Comparison of ENCODE assay signal across 1 cellular context in the genomic region with DNA sequence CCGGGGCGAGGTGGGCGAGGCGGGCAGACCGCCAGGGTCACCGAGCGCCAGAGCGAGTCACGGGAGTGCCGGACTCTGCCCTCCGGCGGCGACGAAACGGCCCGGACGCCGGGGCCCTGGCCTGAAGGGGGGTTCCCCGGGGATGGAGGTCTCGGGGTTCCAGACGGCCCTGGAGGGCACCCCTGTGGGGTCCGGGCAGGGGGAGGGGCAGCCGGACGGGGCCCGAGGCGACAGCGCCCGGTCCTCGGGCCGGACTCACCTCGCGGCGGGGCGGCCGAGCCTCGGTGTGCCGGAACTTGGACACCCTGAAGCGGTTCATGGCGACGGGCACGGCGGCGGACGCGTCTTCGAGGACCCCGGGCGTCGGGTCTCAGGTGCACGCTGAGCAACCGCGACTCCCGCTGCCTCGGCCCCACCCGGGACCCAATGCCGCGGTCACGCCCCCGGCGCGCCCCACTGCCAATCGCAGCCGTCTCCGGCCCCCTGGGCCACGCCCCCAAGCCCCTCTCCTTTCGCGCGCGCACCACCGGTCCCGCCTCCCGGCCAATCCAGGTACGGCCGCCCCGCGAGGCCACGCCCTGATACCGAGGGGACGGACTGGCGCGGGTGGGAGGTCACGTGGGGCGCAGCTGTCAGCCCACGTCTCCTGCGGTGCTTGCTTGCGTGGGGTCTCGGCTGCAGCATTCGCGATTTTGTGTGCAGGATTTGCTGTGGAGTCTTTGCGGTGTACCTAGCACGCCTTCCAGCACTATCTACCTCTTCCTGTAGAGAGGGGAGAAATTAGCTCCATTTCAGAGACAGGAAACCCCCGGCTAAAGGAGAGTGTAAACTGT.
TF ChIP-seq lines count a peak whose summit lies in the region.

A gene (minus strand): TSS at position 397 of the 833 bp plus-strand sequence. CDS start 78 bp downstream, at position 319.

TF ChIP-seq in HepG2, 621 proteins besides CTCF, POLR2A, EP300 and RAD21 (continued from another document and continues in another):
- TF ChIP-seq ZNF564 (CRISPR knock-in tag; IDR thresholded peaks at IDR 0.05) (no peak), ZNF629 (CRISPR knock-in tag; conservative IDR thresholded peaks at IDR 0.05) (0 out of 2 replicates have a peak, but pooled peaks have one; percentile 12), ZNF883 (CRISPR knock-in tag; IDR thresholded peaks at IDR 0.05; ENCODE audit: not compliant biosample characterization) (peak; percentile 3), PPARG (CRISPR knock-in tag; conservative IDR thresholded peaks at IDR 0.05) (no peak), ZNF83 (CRISPR knock-in tag; IDR thresholded peaks at IDR 0.05; ENCODE audit: borderline replicate concordance) (no peak), MTF2 (CRISPR knock-in tag; IDR thresholded peaks at IDR 0.05; ENCODE audit: borderline replicate concordance) (no peak), FOXM1 (CRISPR knock-in tag; IDR thresholded peaks at IDR 0.05) (no peak), ZBTB8A (CRISPR knock-in tag; IDR thresholded peaks at IDR 0.05; ENCODE audit: borderline replicate concordance, low read depth) (no peak), MXD4 (CRISPR knock-in tag; IDR thresholded peaks at IDR 0.05) (peak; percentile 72), ZBTB7A (CRISPR knock-in tag; IDR thresholded peaks at IDR 0.05) (no peak), SP1 (IDR thresholded peaks at IDR 0.05) (no peak), SP1 (CRISPR knock-in tag; IDR thresholded peaks at IDR 0.05) (peak; percentile 97), THYN1 (CRISPR knock-in tag; IDR thresholded peaks at IDR 0.05; ENCODE audit: borderline replicate concordance, low read depth) (0 out of 2 replicates have a peak, but pooled peaks have one; percentile 52), NFE2L1 (CRISPR knock-in tag; IDR thresholded peaks at IDR 0.05; ENCODE audit: borderline replicate concordance) (no peak), ZSCAN31 (CRISPR knock-in tag; IDR thresholded peaks at IDR 0.05; ENCODE audit: low read depth) (no peak), ZNF790 (CRISPR knock-in tag; IDR thresholded peaks at IDR 0.05; ENCODE audit: borderline replicate concordance) (0 out of 2 replicates have a peak, but pooled peaks have one; percentile 47), ZZZ3 (CRISPR knock-in tag; IDR thresholded peaks at IDR 0.05; ENCODE audit: borderline replicate concordance) (no peak), GATAD1 (CRISPR knock-in tag; IDR thresholded peaks at IDR 0.05) (peak; percentile 55; the same call in 1 of the 2 replicates), ZNF367 (CRISPR knock-in tag; IDR thresholded peaks at IDR 0.05; ENCODE audit: borderline replicate concordance) (no peak), DPF2 (CRISPR knock-in tag; IDR thresholded peaks at IDR 0.05; ENCODE audit: borderline replicate concordance, low read depth) (no peak), MAFK (conservative IDR thresholded peaks at IDR 0.05 in 1 of 2, IDR thresholded peaks at IDR 0.05 in 1 of 2; ENCODE audit: low read length in 2 of 2) (no peak), MED1 (CRISPR knock-in tag; IDR thresholded peaks at IDR 0.05) (0 out of 2 replicates have a peak, but pooled peaks have one; percentile 28), ZNF547 (CRISPR knock-in tag; IDR thresholded peaks at IDR 0.05) (0 out of 2 replicates have a peak, but pooled peaks have one; percentile 8), NFKBIZ (CRISPR knock-in tag; IDR thresholded peaks at IDR 0.05) (no peak), ELF4 (CRISPR knock-in tag; IDR thresholded peaks at IDR 0.05; ENCODE audit: borderline replicate concordance) (no peak), ZNF232 (CRISPR knock-in tag; IDR thresholded peaks at IDR 0.05; ENCODE audit: borderline replicate concordance) (no peak)
- TF ChIP-seq, protein P1, sequence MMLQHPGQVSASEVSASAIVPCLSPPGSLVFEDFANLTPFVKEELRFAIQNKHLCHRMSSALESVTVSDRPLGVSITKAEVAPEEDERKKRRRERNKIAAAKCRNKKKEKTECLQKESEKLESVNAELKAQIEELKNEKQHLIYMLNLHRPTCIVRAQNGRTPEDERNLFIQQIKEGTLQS (CRISPR knock-in tag; IDR thresholded peaks at IDR 0.05): no peak
- TF ChIP-seq, protein P2, sequence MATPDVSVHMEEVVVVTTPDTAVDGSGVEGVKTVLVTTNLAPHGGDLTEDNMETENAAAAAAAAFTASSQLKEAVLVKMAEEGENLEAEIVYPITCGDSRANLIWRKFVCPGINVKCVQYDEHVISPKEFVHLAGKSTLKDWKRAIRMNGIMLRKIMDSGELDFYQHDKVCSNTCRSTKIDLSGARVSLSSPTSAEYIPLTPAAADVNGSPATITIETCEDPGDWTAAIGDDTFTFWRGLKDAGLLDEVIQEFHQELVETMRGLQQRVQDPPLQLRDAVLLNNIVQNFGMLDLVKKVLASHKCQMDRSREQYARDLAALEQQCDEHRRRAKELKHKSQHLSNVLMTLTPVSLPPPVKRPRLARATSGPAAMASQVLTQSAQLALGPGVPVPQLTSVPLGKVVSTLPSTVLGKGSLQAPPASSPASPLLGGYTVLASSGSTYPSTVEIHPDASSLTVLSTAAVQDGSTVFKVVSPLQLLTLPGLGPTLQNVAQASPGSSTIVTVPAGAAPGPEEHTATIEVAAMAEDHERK (CRISPR knock-in tag; IDR thresholded peaks at IDR 0.05; ENCODE audit: low read depth): no peak
- TF ChIP-seq, protein P3, sequence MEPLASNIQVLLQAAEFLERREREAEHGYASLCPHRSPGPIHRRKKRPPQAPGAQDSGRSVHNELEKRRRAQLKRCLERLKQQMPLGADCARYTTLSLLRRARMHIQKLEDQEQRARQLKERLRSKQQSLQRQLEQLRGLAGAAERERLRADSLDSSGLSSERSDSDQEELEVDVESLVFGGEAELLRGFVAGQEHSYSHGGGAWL (CRISPR knock-in tag; IDR thresholded peaks at IDR 0.05): no peak
- TF ChIP-seq, protein P4, sequence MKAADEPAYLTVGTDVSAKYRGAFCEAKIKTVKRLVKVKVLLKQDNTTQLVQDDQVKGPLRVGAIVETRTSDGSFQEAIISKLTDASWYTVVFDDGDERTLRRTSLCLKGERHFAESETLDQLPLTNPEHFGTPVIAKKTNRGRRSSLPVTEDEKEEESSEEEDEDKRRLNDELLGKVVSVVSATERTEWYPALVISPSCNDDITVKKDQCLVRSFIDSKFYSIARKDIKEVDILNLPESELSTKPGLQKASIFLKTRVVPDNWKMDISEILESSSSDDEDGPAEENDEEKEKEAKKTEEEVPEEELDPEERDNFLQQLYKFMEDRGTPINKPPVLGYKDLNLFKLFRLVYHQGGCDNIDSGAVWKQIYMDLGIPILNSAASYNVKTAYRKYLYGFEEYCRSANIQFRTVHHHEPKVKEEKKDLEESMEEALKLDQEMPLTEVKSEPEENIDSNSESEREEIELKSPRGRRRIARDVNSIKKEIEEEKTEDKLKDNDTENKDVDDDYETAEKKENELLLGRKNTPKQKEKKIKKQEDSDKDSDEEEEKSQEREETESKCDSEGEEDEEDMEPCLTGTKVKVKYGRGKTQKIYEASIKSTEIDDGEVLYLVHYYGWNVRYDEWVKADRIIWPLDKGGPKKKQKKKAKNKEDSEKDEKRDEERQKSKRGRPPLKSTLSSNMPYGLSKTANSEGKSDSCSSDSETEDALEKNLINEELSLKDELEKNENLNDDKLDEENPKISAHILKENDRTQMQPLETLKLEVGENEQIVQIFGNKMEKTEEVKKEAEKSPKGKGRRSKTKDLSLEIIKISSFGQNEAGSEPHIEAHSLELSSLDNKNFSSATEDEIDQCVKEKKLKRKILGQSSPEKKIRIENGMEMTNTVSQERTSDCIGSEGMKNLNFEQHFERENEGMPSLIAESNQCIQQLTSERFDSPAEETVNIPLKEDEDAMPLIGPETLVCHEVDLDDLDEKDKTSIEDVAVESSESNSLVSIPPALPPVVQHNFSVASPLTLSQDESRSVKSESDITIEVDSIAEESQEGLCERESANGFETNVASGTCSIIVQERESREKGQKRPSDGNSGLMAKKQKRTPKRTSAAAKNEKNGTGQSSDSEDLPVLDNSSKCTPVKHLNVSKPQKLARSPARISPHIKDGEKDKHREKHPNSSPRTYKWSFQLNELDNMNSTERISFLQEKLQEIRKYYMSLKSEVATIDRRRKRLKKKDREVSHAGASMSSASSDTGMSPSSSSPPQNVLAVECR (CRISPR knock-in tag; IDR thresholded peaks at IDR 0.05; ENCODE audit: borderline replicate concordance): peak; percentile 78
- TF ChIP-seq, protein P5, sequence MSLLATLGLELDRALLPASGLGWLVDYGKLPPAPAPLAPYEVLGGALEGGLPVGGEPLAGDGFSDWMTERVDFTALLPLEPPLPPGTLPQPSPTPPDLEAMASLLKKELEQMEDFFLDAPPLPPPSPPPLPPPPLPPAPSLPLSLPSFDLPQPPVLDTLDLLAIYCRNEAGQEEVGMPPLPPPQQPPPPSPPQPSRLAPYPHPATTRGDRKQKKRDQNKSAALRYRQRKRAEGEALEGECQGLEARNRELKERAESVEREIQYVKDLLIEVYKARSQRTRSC (CRISPR knock-in tag; IDR thresholded peaks at IDR 0.05; ENCODE audit: low read depth): no peak
- TF ChIP-seq, protein P6, sequence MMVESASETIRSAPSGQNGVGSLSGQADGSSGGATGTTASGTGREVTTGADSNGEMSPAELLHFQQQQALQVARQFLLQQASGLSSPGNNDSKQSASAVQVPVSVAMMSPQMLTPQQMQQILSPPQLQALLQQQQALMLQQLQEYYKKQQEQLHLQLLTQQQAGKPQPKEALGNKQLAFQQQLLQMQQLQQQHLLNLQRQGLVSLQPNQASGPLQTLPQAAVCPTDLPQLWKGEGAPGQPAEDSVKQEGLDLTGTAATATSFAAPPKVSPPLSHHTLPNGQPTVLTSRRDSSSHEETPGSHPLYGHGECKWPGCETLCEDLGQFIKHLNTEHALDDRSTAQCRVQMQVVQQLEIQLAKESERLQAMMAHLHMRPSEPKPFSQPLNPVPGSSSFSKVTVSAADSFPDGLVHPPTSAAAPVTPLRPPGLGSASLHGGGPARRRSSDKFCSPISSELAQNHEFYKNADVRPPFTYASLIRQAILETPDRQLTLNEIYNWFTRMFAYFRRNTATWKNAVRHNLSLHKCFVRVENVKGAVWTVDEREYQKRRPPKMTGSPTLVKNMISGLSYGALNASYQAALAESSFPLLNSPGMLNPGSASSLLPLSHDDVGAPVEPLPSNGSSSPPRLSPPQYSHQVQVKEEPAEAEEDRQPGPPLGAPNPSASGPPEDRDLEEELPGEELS (CRISPR knock-in tag; IDR thresholded peaks at IDR 0.05): no peak
- TF ChIP-seq, protein P7, sequence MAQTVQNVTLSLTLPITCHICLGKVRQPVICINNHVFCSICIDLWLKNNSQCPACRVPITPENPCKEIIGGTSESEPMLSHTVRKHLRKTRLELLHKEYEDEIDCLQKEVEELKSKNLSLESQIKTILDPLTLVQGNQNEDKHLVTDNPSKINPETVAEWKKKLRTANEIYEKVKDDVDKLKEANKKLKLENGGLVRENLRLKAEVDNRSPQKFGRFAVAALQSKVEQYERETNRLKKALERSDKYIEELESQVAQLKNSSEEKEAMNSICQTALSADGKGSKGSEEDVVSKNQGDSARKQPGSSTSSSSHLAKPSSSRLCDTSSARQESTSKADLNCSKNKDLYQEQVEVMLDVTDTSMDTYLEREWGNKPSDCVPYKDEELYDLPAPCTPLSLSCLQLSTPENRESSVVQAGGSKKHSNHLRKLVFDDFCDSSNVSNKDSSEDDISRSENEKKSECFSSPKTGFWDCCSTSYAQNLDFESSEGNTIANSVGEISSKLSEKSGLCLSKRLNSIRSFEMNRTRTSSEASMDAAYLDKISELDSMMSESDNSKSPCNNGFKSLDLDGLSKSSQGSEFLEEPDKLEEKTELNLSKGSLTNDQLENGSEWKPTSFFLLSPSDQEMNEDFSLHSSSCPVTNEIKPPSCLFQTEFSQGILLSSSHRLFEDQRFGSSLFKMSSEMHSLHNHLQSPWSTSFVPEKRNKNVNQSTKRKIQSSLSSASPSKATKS (CRISPR knock-in tag; IDR thresholded peaks at IDR 0.05): no peak
- TF ChIP-seq, protein P8, sequence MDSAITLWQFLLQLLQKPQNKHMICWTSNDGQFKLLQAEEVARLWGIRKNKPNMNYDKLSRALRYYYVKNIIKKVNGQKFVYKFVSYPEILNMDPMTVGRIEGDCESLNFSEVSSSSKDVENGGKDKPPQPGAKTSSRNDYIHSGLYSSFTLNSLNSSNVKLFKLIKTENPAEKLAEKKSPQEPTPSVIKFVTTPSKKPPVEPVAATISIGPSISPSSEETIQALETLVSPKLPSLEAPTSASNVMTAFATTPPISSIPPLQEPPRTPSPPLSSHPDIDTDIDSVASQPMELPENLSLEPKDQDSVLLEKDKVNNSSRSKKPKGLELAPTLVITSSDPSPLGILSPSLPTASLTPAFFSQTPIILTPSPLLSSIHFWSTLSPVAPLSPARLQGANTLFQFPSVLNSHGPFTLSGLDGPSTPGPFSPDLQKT (CRISPR knock-in tag; IDR thresholded peaks at IDR 0.05; ENCODE audit: borderline replicate concordance): no peak
- TF ChIP-seq, protein P9, sequence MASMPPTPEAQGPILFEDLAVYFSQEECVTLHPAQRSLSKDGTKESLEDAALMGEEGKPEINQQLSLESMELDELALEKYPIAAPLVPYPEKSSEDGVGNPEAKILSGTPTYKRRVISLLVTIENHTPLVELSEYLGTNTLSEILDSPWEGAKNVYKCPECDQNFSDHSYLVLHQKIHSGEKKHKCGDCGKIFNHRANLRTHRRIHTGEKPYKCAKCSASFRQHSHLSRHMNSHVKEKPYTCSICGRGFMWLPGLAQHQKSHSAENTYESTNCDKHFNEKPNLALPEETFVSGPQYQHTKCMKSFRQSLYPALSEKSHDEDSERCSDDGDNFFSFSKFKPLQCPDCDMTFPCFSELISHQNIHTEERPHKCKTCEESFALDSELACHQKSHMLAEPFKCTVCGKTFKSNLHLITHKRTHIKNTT (CRISPR knock-in tag; IDR thresholded peaks at IDR 0.05): no peak
- TF ChIP-seq, protein P10, sequence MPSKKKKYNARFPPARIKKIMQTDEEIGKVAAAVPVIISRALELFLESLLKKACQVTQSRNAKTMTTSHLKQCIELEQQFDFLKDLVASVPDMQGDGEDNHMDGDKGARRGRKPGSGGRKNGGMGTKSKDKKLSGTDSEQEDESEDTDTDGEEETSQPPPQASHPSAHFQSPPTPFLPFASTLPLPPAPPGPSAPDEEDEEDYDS (CRISPR knock-in tag; IDR thresholded peaks at IDR 0.05): peak; percentile 87
- TF ChIP-seq, protein P11, sequence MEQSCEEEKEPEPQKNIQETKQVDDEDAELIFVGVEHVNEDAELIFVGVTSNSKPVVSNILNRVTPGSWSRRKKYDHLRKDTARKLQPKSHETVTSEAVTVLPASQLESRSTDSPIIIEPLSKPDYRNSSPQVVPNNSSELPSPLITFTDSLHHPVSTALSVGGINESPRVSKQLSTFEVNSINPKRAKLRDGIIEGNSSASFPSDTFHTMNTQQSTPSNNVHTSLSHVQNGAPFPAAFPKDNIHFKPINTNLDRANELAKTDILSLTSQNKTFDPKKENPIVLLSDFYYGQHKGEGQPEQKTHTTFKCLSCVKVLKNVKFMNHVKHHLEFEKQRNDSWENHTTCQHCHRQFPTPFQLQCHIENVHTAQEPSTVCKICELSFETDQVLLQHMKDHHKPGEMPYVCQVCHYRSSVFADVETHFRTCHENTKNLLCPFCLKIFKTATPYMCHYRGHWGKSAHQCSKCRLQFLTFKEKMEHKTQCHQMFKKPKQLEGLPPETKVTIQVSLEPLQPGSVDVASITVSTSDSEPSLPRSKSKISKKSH (CRISPR knock-in tag; IDR thresholded peaks at IDR 0.05; ENCODE audit: borderline replicate concordance): no peak
- TF ChIP-seq, protein P12, sequence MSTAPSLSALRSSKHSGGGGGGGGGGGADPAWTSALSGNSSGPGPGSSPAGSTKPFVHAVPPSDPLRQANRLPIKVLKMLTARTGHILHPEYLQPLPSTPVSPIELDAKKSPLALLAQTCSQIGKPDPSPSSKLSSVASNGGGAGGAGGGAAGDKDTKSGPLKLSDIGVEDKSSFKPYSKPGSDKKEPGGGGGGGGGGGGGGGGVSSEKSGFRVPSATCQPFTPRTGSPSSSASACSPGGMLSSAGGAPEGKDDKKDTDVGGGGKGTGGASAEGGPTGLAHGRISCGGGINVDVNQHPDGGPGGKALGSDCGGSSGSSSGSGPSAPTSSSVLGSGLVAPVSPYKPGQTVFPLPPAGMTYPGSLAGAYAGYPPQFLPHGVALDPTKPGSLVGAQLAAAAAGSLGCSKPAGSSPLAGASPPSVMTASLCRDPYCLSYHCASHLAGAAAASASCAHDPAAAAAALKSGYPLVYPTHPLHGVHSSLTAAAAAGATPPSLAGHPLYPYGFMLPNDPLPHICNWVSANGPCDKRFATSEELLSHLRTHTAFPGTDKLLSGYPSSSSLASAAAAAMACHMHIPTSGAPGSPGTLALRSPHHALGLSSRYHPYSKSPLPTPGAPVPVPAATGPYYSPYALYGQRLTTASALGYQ (CRISPR knock-in tag; IDR thresholded peaks at IDR 0.05): no peak
